Comparison of ENCODE assay signal across 6 cellular contexts in the genomic region with DNA sequence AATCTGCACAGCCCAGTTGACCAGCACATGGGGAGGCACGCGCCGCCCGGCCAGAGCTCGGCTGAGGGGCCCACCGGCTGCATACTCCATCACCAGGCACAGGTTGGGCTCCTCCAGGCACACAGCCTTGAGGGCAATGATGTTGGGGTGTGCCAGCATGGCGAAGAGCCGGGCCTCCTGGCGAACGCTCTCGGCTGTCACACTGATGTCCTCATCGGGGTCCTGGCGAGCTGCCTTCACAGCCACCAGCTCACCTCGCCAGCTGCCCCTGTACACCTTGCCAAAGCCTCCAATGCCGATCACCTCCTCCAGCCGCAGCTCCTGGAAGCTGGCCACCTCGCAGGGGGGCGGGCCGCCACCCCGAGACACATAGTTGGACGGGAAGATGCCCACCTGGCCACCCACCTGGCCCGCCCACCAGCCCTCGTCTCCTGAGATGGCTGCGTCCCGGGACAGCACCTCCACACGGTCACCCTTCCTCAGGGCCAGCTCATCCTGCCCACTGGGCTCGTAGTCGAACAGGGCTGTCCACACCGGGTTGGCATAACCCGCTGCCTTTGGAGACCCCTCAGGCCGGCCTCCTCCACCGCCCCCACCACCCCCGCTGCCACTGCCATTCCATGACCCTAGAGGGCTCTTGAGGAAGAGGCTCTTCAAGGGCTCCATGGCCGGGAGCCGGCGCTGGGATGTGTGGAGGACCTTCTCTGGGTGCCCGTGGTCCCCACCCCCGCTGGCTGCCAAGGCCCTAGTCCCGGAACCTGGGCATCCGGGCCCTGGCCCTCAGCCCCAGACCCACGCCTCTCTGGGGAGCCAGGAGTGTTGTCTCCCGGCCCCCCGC. TPM values are rescaled to one million over a fixed set of nuclear protein-coding genes. Genes with fewer than 3 reads are reported as not detected.
DNase-seq lines count a peak whose midpoint lies in the region; ATAC-seq lines count a peak whose summit lies in the region.

No MANE protein-coding gene starts in this region.

- DNase-seq in GM19238 (ENCODE audit: insufficient read length, low spot score) (peak; percentile 53), lung microvascular endothelial cell (ENCODE audit: low read depth in 2 of 2) (peak; percentile 18 to 21), DMS153 treated with DMSO at 0.1 percent for 48 hours (lab: John Stamatoyannopoulos, UW; ENCODE audit: unreplicated experiment) (no peak), DMS114 treated with DMSO at 0.1 percent for 48 hours (lab: John Stamatoyannopoulos, UW; ENCODE audit: unreplicated experiment) (no peak)
- DNase-seq in activated naive CD4-positive, alpha-beta T cell treated with anti-CD3 and anti-CD28 coated beads, Interleukin-2, amount 10 ng/mL, durations not matched to agents 7 days and 5 days = no peak

- H3K27me3 Mint-ChIP-seq in activated naive CD4-positive, alpha-beta T cell treated with anti-CD3 and anti-CD28 coated beads, Interleukin-2, amount 10 ng/mL, durations not matched to agents 7 days and 5 days = no peaks in the 10 kb centered on the region

- H3K9me3 Mint-ChIP-seq in activated naive CD4-positive, alpha-beta T cell treated with anti-CD3 and anti-CD28 coated beads, Interleukin-2, amount 10 ng/mL, durations not matched to agents 7 days and 5 days = no peaks in the 10 kb centered on the region

- CTCF ChIA-PET in activated naive CD4-positive, alpha-beta T cell treated with anti-CD3 and anti-CD28 coated beads, Interleukin-2, amount 10 ng/mL, durations not matched to agents 7 days and 5 days (lab: Charles Lee) = interaction anchor here (1.0 to 2.0 kb wide), 8 partner anchors 10 to 73 kb away, joined by 3 to 11 read pairs (median 4); a partner anchor contains a TSS

- peak overlapping the region; percentile 97 for H3K27ac Mint-ChIP-seq in activated naive CD4-positive, alpha-beta T cell treated with anti-CD3 and anti-CD28 coated beads, Interleukin-2, amount 10 ng/mL, durations not matched to agents 7 days and 5 days

- peaks cover 63% of the 10 kb centered on the region for H3K4me1 Mint-ChIP-seq in activated naive CD4-positive, alpha-beta T cell treated with anti-CD3 and anti-CD28 coated beads, Interleukin-2, amount 10 ng/mL, durations not matched to agents 7 days and 5 days

- peak overlapping the region; percentile 97 for H3K4me3 Mint-ChIP-seq in activated naive CD4-positive, alpha-beta T cell treated with anti-CD3 and anti-CD28 coated beads, Interleukin-2, amount 10 ng/mL, durations not matched to agents 7 days and 5 days

- ATAC-seq in HG02610 (IDR thresholded peaks at IDR 0.05; ENCODE audit: unreplicated experiment) = no peak

- H3K36me3 Mint-ChIP-seq in activated naive CD4-positive, alpha-beta T cell treated with anti-CD3 and anti-CD28 coated beads, Interleukin-2, amount 10 ng/mL, durations not matched to agents 7 days and 5 days = peaks cover 37% of the 10 kb centered on the region

RNA-seq across cellular contexts. Expression of a gene that starts 0.7 kb away (rescaled TPM):
- total RNA-seq in lung microvascular endothelial cell = 58.8 and 67.5 TPM in 2 replicates

RNA-seq across cellular contexts. Expression of a gene that starts 2.3 kb away (rescaled TPM):
- 10.2 and 12.9 TPM in 2 replicates for total RNA-seq in lung microvascular endothelial cell

RNA-seq across cellular contexts. Expression of a gene that starts 17.7 kb away (rescaled TPM):
- under 0.01 and 0.20 TPM in 2 replicates for total RNA-seq in lung microvascular endothelial cell

RNA-seq across cellular contexts. Expression of a gene that starts 24.6 kb away (rescaled TPM):
- 42.9 and 92.5 TPM in 2 replicates for total RNA-seq in lung microvascular endothelial cell

RNA-seq across cellular contexts. Expression of a gene that starts 37.5 kb away (rescaled TPM):
- total RNA-seq in lung microvascular endothelial cell = 2.0 and 4.8 TPM in 2 replicates

Comparison
In these comparisons a context has a peak if more than half of its experiments do, and no peak if none do; other contexts are left out.
1. DNase-seq: peak in GM19238 (single experiment) and lung microvascular endothelial cell (2 of 2); none in activated naive CD4-positive, alpha-beta T cell treated with anti-CD3 and anti-CD28 coated beads, Interleukin-2, amount 10 ng/mL, durations not matched to agents 7 days and 5 days (single experiment), DMS153 treated with DMSO at 0.1 percent for 48 hours (single experiment) and DMS114 treated with DMSO at 0.1 percent for 48 hours (single experiment).